30 cellular contexts compared by ENCODE assay signal in the genomic region with DNA sequence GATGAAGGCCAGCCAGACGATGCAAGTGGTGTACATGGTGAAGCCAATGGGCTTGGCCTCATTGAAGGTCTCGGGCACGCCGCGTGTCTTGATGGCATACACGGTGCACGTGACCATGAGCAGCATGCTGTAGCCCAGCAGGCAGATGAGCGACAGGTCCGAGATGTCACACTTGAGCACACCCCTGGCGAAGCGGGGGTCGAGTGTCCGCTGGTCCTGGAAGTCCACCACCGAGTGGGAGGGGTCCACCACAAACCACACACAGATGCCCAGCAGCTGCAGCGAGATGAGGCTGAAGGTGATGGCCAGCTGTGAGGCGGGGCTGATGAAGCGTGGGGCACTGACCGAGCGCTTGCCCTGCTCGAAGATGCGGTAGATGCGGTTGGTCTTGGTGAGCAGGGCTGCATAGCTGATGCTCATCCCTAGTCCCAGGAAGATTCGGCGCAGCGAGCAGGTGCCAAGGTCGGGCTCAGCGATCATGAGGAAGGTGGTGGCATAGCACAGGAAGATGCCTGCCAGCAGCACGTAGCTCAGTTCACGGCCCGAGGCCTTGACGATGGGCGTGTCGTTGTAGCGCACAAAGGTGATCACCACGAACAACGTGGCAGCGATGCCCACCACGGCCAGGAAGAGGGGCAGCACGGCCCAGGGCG.
"Had no signal": no experiment of that assay in that cellular context is flagged by ENCODE, and none has a peak within 500 bp of the region (broad histone marks: within the 10 kb centered on the region; RNA-seq: fewer than 3 reads in every experiment).

No MANE protein-coding gene starts in this region.

- DNase-seq: activated B cell treated with CpG ODN at 0.5 μM for 24 hours; activated CD4-positive, alpha-beta memory T cell treated with anti-CD3 and anti-CD28 coated beads for 36 hours; activated CD4-positive, alpha-beta T cell treated with anti-CD3 and anti-CD28 coated beads for 4 hours; activated CD4-positive, alpha-beta T cell treated with anti-CD3 and anti-CD28 coated beads, Interleukin-2, amount 10 ng/mL, durations not matched to agents 24 days and 14 days; activated CD4-positive, alpha-beta T cell treated with anti-CD3 and anti-CD28 coated beads, Interleukin-2, amount 50 U/mL, for 1 hour; activated CD4-positive, alpha-beta T cell treated with anti-CD3 and anti-CD28 coated beads, Interleukin-2, amount 50 U/mL, for 4 hours; activated CD4-positive, CD25-positive, alpha-beta regulatory T cell treated with anti-CD3 and anti-CD28 coated beads, Interleukin-2, amount 50 U/mL, for 72 hours; activated CD8-positive, alpha-beta memory T cell treated with anti-CD3 and anti-CD28 coated beads, Interleukin-2, amount 50 U/mL, for 4 hours; activated CD8-positive, alpha-beta T cell treated with anti-CD3 and anti-CD28 coated beads for 36 hours; activated effector memory CD4-positive, alpha-beta T cell treated with anti-CD3 and anti-CD28 coated beads, Interleukin-2, amount 50 U/mL, for 16 hours; activated gamma-delta T cell treated with Interleukin-2 at 50 U/mL for 16 hours; activated naive CD4-positive, alpha-beta T cell; activated naive CD4-positive, alpha-beta T cell treated with anti-CD3 and anti-CD28 coated beads for 36 hours; activated naive CD4-positive, alpha-beta T cell treated with anti-CD3 and anti-CD28 coated beads, Interleukin-2, amount 50 U/mL, for 16 hours; activated naive CD8-positive, alpha-beta T cell treated with anti-CD3 and anti-CD28 coated beads for 36 hours; activated T-cell treated with anti-CD3 and anti-CD28 coated beads for 4 hours; activated T-cell treated with anti-CD3 and anti-CD28 coated beads, Interleukin-2, amount 50 U/mL, for 1 hour; activated T-cell treated with anti-CD3 and anti-CD28 coated beads, Interleukin-2, amount 50 U/mL, for 4 hours; activated T-cell treated with anti-CD3 and anti-CD28 coated beads, Interleukin-2, amount 50 U/mL, for 72 hours; adrenal gland; amniotic stem cell; aorta; body of pancreas; brain microvascular endothelial cell; central memory CD4-positive, alpha-beta T cell; T-helper 9 cell had no signal

- ATAC-seq: activated CD8-positive, alpha-beta T cell treated with anti-CD3 and anti-CD28 coated beads for 36 hours; activated T-cell treated with anti-CD3 and anti-CD28 coated beads, Interleukin-2, amount 50 U/mL, for 4 hours; body of pancreas had no signal

- FAIRE-seq: astrocyte, TTC549 had no signal

- H3K4me3 ChIP-seq: adrenal gland, body of pancreas, breast epithelium had no signal

- H3K36me3 ChIP-seq: adrenal gland, brain microvascular endothelial cell, breast epithelium had no signal

- H3K27me3 ChIP-seq: adrenal gland, body of pancreas, brain microvascular endothelial cell, breast epithelium had no signal

- H3K27ac ChIP-seq: adrenal gland, body of pancreas, brain microvascular endothelial cell, breast epithelium, VCaP had no signal

- H3K9me3 ChIP-seq: adrenal gland, body of pancreas, breast epithelium had no signal

- H3K4me1 ChIP-seq: adrenal gland, body of pancreas, breast epithelium had no signal
